In genomic region chr6:124433369-124434064, GRCh38 we compare ENCODE assay signal across 23 cellular contexts.
DNase-seq lines count a peak whose midpoint lies in the region; ATAC-seq and TF ChIP-seq lines count a peak whose summit lies in the region.
"Had no signal": no experiment of that assay in that cellular context is flagged by ENCODE, and none has a peak within 500 bp of the region (broad histone marks: within the 10 kb centered on the region; RNA-seq: fewer than 3 reads in every experiment).

No MANE protein-coding gene starts in this region.

- no peaks in the 10 kb centered on the region for H3K36me3 Mint-ChIP-seq in naive thymus-derived CD4-positive, alpha-beta T cell

- H3K9me3 ChIP-seq in left lung, result no peaks in the 10 kb centered on the region
- H3K9me3 ChIP-seq in naive thymus-derived CD4-positive, alpha-beta T cell (ENCODE audit: control insufficient read depth in 2 of 3, low read length in 3 of 3), result no peaks in the 10 kb centered on the region
- H3K9me3 ChIP-seq: ascending aorta, colonic mucosa, upper lobe of right lung had no signal

- no peak overlapping the region for H3K4me3 ChIP-seq in left lung
- H3K4me3 ChIP-seq in naive thymus-derived CD4-positive, alpha-beta T cell (ENCODE audit: low read length), result no peak overlapping the region
- H3K4me3 ChIP-seq: ascending aorta, colonic mucosa, upper lobe of right lung had no signal

- CTCF ChIA-PET in naive thymus-derived CD4-positive, alpha-beta T cell (lab: Charles Lee), result no interaction called here

- H3K4me1 Mint-ChIP-seq in naive thymus-derived CD4-positive, alpha-beta T cell, result peaks cover 0 to 2% (median 0%) of the 10 kb centered on the region in 7 donors

- no peak for TF ChIP-seq CTCF in left lung (IDR thresholded peaks at IDR 0.05)

- POLR2A ChIA-PET in naive thymus-derived CD4-positive, alpha-beta T cell (lab: Charles Lee), result no interaction called here

- no peaks in the 10 kb centered on the region for H3K4me1 ChIP-seq in left lung
- no peaks in the 10 kb centered on the region for H3K4me1 ChIP-seq in naive thymus-derived CD4-positive, alpha-beta T cell (ENCODE audit: control insufficient read depth in 2 of 2, insufficient read depth in 2 of 2, low read length in 2 of 2)
- H3K4me1 ChIP-seq: ascending aorta, colonic mucosa, upper lobe of right lung had no signal

- intact Hi-C loops in left lung (cut with DNase I), result no loop called here
- intact Hi-C loops in naive thymus-derived CD4-positive, alpha-beta T cell (cut with micrococcal nuclease), result no loop called here

- H3K9me3 Mint-ChIP-seq in naive thymus-derived CD4-positive, alpha-beta T cell, result peaks cover 0 to 10% (median 0%) of the 10 kb centered on the region in 11 donors
- H3K9me3 Mint-ChIP-seq: endodermal cell had no signal

- peak; percentile 63 for ATAC-seq in left lung
- no peak for ATAC-seq in HG02852 (IDR thresholded peaks at IDR 0.05; ENCODE audit: unreplicated experiment)
- no peak for ATAC-seq in naive thymus-derived CD4-positive, alpha-beta T cell
- ATAC-seq: activated T-cell treated with anti-CD3 and anti-CD28 coated beads, Interleukin-2, amount 50 U/mL, for 4 hours; right cardiac atrium had no signal

- peak in 2 of 3 experiments; percentile 31 to 94 for DNase-seq in NCI-H1417 (lab: John Stamatoyannopoulos, UW)
- DNase-seq in NCI-H1417 treated with DMSO at 0.1 percent for 48 hours (lab: John Stamatoyannopoulos, UW), result no peak
- DNase-seq in NCI-H1694 treated with DMSO at 0.1 percent for 48 hours (lab: John Stamatoyannopoulos, UW), result peak; percentile 20
- DNase-seq in NCI-H510A treated with DMSO at 0.1 percent for 48 hours (lab: John Stamatoyannopoulos, UW), result peak; percentile 91
- DNase-seq in left lung, result no peak
- no peak for DNase-seq in naive thymus-derived CD4-positive, alpha-beta T cell
- no peak for DNase-seq in activated gamma-delta T cell (lab: John Stamatoyannopoulos, UW)
- DNase-seq: activated CD4-positive, alpha-beta T cell treated with anti-CD3 and anti-CD28 coated beads for 1 hour; activated CD8-positive, alpha-beta memory T cell treated with anti-CD3 and anti-CD28 coated beads for 24 hours; activated naive CD4-positive, alpha-beta T cell treated with anti-CD3 and anti-CD28 coated beads, Interleukin-2, amount 50 U/mL, for 16 hours; activated T-cell treated with anti-CD3 and anti-CD28 coated beads, Interleukin-2, amount 50 U/mL, for 4 hours; colonic mucosa; endodermal cell; HFFc6; kidney; right cardiac atrium; RPMI8226; stimulated activated CD8-positive, alpha-beta memory T cell treated with anti-CD3 and anti-CD28 coated beads, Interleukin-4, amount 100 ng/mL, for 48 hours; SW 1271; upper lobe of right lung had no signal

- H3K27me3 ChIP-seq in left lung, result no peaks in the 10 kb centered on the region
- H3K27me3 ChIP-seq in naive thymus-derived CD4-positive, alpha-beta T cell (ENCODE audit: control insufficient read depth in 2 of 2, insufficient read depth in 2 of 2, low read length in 2 of 2), result no peaks in the 10 kb centered on the region
- H3K27me3 ChIP-seq: ascending aorta, colonic mucosa, upper lobe of right lung had no signal

- no peaks in the 10 kb centered on the region for H3K36me3 ChIP-seq in left lung
- H3K36me3 ChIP-seq in naive thymus-derived CD4-positive, alpha-beta T cell (ENCODE audit: control insufficient read depth in 2 of 3, insufficient read depth in 3 of 3, low read length in 3 of 3), result no peaks in the 10 kb centered on the region
- H3K36me3 ChIP-seq: ascending aorta, colonic mucosa, upper lobe of right lung had no signal

- no peak overlapping the region for H3K4me3 Mint-ChIP-seq in naive thymus-derived CD4-positive, alpha-beta T cell
- H3K4me3 Mint-ChIP-seq: activated T-cell treated with anti-CD3 and anti-CD28 coated beads, Interleukin-2, amount 50 U/mL, for 4 hours; endodermal cell; HFFc6 had no signal

- H3K27ac Mint-ChIP-seq in naive thymus-derived CD4-positive, alpha-beta T cell, result no peak overlapping the region
- H3K27ac Mint-ChIP-seq: endodermal cell, HFFc6 had no signal

- H3K27ac ChIP-seq in left lung, result no peak overlapping the region
- no peak overlapping the region for H3K27ac ChIP-seq in naive thymus-derived CD4-positive, alpha-beta T cell (ENCODE audit: low read depth, low read length)
- H3K27ac ChIP-seq: 22Rv1, ascending aorta, colonic mucosa, upper lobe of right lung had no signal

- H3K27me3 Mint-ChIP-seq in naive thymus-derived CD4-positive, alpha-beta T cell, result no peaks in the 10 kb centered on the region

Comparison
In these comparisons a context has a peak if more than half of its experiments do, and no peak if none do; other contexts are left out.
1. DNase-seq: peak in NCI-H1417 (2 of 3), NCI-H1694 treated with DMSO at 0.1 percent for 48 hours (single experiment) and NCI-H510A treated with DMSO at 0.1 percent for 48 hours (single experiment); none in NCI-H1417 treated with DMSO at 0.1 percent for 48 hours (single experiment), left lung (0 of 2), naive thymus-derived CD4-positive, alpha-beta T cell (0 of 9) and activated gamma-delta T cell (single experiment).